In the genomic region with DNA sequence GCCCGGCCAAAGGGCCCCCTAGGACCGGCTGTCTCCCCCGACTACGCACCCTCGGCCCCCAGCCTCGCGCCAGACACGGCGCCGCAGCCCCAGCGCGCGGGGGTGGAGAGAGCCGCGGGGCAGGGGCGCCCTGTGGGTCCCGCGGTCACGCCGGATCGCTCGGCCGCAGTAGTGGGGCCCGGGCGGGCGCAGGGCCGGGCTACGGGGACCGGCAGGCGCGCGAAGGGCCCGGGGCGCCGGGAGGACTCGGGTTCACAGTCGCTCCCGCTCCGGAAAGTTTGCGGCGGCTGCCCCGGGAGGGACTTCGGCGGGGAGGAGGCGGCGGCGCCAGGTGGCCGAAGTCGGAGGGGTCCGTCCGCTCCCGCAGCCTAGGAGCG, we compare ENCODE assay signal across 8 cellular contexts. TPM values are rescaled to one million over a fixed set of nuclear protein-coding genes. Genes with fewer than 3 reads are reported as not detected.
DNase-seq lines count a peak whose midpoint lies in the region; ATAC-seq and TF ChIP-seq lines count a peak whose summit lies in the region.

No MANE protein-coding gene starts in this region.

- in situ Hi-C loops in KBM-7 (cut with MboI; ENCODE audit: low pct_unique_long_range_greater_than_20kb, low sequenced_read_pairs), result no loop called here

- H3K27me3 ChIP-seq in CD4-positive, alpha-beta T cell (ENCODE audit: control insufficient read depth, insufficient read depth, low read length), result peaks cover 39% of the 10 kb centered on the region
- H3K27me3 ChIP-seq in naive thymus-derived CD4-positive, alpha-beta T cell (ENCODE audit: control insufficient read depth in 2 of 2, insufficient read depth in 2 of 2, low read length in 2 of 2), result peaks cover 0 to 4% of the 10 kb centered on the region in 2 donors

- DNase-seq in CD4-positive, alpha-beta T cell, result no peak
- DNase-seq in NCI-H69 (lab: John Stamatoyannopoulos, UW), result peak; percentile 44
- DNase-seq in epidermal melanocyte (ENCODE audit: insufficient read length, low spot score), result peak; percentile 50
- peak in 1 of 9 donors; percentile 16 for DNase-seq in naive thymus-derived CD4-positive, alpha-beta T cell
- DNase-seq in KBM-7, result no peak
- no peak for DNase-seq in NOMO-1 treated with DMSO at 0.1 percent for 48 hours (lab: John Stamatoyannopoulos, UW; ENCODE audit: unreplicated experiment)
- DNase-seq in islet precursor cell, result no peak
- no peak for DNase-seq in activated CD4-positive, CD25-positive, alpha-beta regulatory T cell (lab: John Stamatoyannopoulos, UW)

- no peak overlapping the region for H3K27ac Mint-ChIP-seq in CD4-positive, alpha-beta T cell
- peak overlapping the region in 1 of 9 donors; percentile 7 for H3K27ac Mint-ChIP-seq in naive thymus-derived CD4-positive, alpha-beta T cell

- H3K27ac ChIP-seq in CD4-positive, alpha-beta T cell (ENCODE audit: low read depth, low read length), result no peak overlapping the region
- no peak overlapping the region for H3K27ac ChIP-seq in naive thymus-derived CD4-positive, alpha-beta T cell (ENCODE audit: low read depth, low read length)

- H3K36me3 ChIP-seq in naive thymus-derived CD4-positive, alpha-beta T cell (ENCODE audit: control insufficient read depth in 2 of 3, insufficient read depth in 3 of 3, low read length in 3 of 3), result no peaks in the 10 kb centered on the region

- intact Hi-C loops in CD4-positive, alpha-beta T cell (cut with DNase I, micrococcal nuclease), result no loop called here
- intact Hi-C loops in naive thymus-derived CD4-positive, alpha-beta T cell (cut with micrococcal nuclease), result no loop called here

- peak overlapping the region; percentile 69 for H3K4me3 Mint-ChIP-seq in CD4-positive, alpha-beta T cell
- H3K4me3 Mint-ChIP-seq in naive thymus-derived CD4-positive, alpha-beta T cell, result peak overlapping the region in 9 of 10 donors; percentile 71 to 84 (median 79)

- POLR2A ChIA-PET in CD4-positive, alpha-beta T cell (lab: Charles Lee), result no interaction called here
- POLR2A ChIA-PET in naive thymus-derived CD4-positive, alpha-beta T cell (lab: Charles Lee), result no interaction called here

- CTCF ChIA-PET in CD4-positive, alpha-beta T cell (lab: Charles Lee), result no interaction called here
- CTCF ChIA-PET in naive thymus-derived CD4-positive, alpha-beta T cell (lab: Charles Lee), result no interaction called here

- TF ChIP-seq CTCF in CD4-positive, alpha-beta T cell (IDR thresholded peaks at IDR 0.05), result no peak

- H3K4me1 ChIP-seq in naive thymus-derived CD4-positive, alpha-beta T cell (ENCODE audit: control insufficient read depth in 2 of 2, insufficient read depth in 2 of 2, low read length in 2 of 2), result peaks cover 0 to 6% of the 10 kb centered on the region in 2 donors

- H3K4me1 Mint-ChIP-seq in CD4-positive, alpha-beta T cell (ENCODE audit: low read depth), result peaks cover 16% of the 10 kb centered on the region
- peaks cover 6 to 14% (median 9%) of the 10 kb centered on the region in 7 donors for H3K4me1 Mint-ChIP-seq in naive thymus-derived CD4-positive, alpha-beta T cell

- no peaks in the 10 kb centered on the region for H3K9me3 ChIP-seq in CD4-positive, alpha-beta T cell (ENCODE audit: control insufficient read depth, low read length)
- no peaks in the 10 kb centered on the region for H3K9me3 ChIP-seq in naive thymus-derived CD4-positive, alpha-beta T cell (ENCODE audit: control insufficient read depth in 2 of 3, low read length in 3 of 3)

- peak; percentile 43 for ATAC-seq in CD4-positive, alpha-beta T cell (ENCODE audit: poor library complexity)
- ATAC-seq in naive thymus-derived CD4-positive, alpha-beta T cell, result peak; percentile 32

- peak overlapping the region; percentile 33 for H3K4me3 ChIP-seq in naive thymus-derived CD4-positive, alpha-beta T cell (ENCODE audit: low read length)

- H3K27me3 Mint-ChIP-seq in CD4-positive, alpha-beta T cell, result peaks cover 53% of the 10 kb centered on the region
- peaks cover 30 to 58% (median 46%) of the 10 kb centered on the region in 5 donors for H3K27me3 Mint-ChIP-seq in naive thymus-derived CD4-positive, alpha-beta T cell

- no peaks in the 10 kb centered on the region for H3K36me3 Mint-ChIP-seq in CD4-positive, alpha-beta T cell (ENCODE audit: low read depth)
- peaks cover 0 to 5% (median 4%) of the 10 kb centered on the region in 5 donors for H3K36me3 Mint-ChIP-seq in naive thymus-derived CD4-positive, alpha-beta T cell

- H3K9me3 Mint-ChIP-seq in CD4-positive, alpha-beta T cell, result no peaks in the 10 kb centered on the region
- H3K9me3 Mint-ChIP-seq in naive thymus-derived CD4-positive, alpha-beta T cell, result peaks cover 0 to 7% (median 0%) of the 10 kb centered on the region in 11 donors

RNA-seq across cellular contexts. Expression of gene ZNF669, which starts 7.1 kb away (rescaled TPM):
- 10 to 100 TPM; 13.2 to 15.1 TPM for total RNA-seq in CD4-positive, alpha-beta T cell
- total RNA-seq in naive thymus-derived CD4-positive, alpha-beta T cell, result 10 to 100 TPM in 3 of 5 experiments, 1 to 10 TPM in 2; 7.9 to 15.8 (median 11.5) TPM
- polyA plus RNA-seq in naive thymus-derived CD4-positive, alpha-beta T cell, result 10 to 100 TPM; 15.9 to 22.6 TPM

RNA-seq across cellular contexts. Expression of gene ZNF670, which starts 32.6 kb away (rescaled TPM):
- total RNA-seq in CD4-positive, alpha-beta T cell, result under 1 TPM; 0.16 to 0.28 TPM
- total RNA-seq in naive thymus-derived CD4-positive, alpha-beta T cell, result 1 to 10 TPM in 3 of 5 experiments, under 1 TPM in 2; 0.56 to 4.0 (median 1.1) TPM
- polyA plus RNA-seq in naive thymus-derived CD4-positive, alpha-beta T cell, result 1 to 10 TPM; 1.6 to 2.6 TPM

Comparison
In these comparisons a context has a peak if more than half of its experiments do, and no peak if none do; other contexts are left out.
1. DNase-seq: peak in NCI-H69 (single experiment) and epidermal melanocyte (single experiment); none in CD4-positive, alpha-beta T cell (0 of 10), KBM-7 (single experiment), NOMO-1 treated with DMSO at 0.1 percent for 48 hours (single experiment), islet precursor cell (single experiment) and activated CD4-positive, CD25-positive, alpha-beta regulatory T cell (0 of 4).